9 cellular contexts compared by ENCODE assay signal in genomic region chr1:201982923-201983805, GRCh38. TPM values are rescaled to one million over a fixed set of nuclear protein-coding genes. Genes with fewer than 3 reads are reported as not detected.
A peak's percentile ranks its signal among the peaks of the same experiment; 100 is the strongest.
DNase-seq lines count a peak whose midpoint lies in the region; ATAC-seq and TF ChIP-seq lines count a peak whose summit lies in the region.
"Had no signal": no experiment of that assay in that cellular context is flagged by ENCODE, and none has a peak within 500 bp of the region (broad histone marks: within the 10 kb centered on the region; RNA-seq: fewer than 3 reads in every experiment).

No MANE protein-coding gene starts in this region.

- peak overlapping the region; percentile 97 for H3K27ac ChIP-seq in left lung

- H3K4me3 ChIP-seq in AG10803 (ENCODE audit: low read length), result peak overlapping the region; percentile 70
- H3K4me3 ChIP-seq in left lung, result peak overlapping the region; percentile 95 to 96

- intact Hi-C loops in left lung (cut with DNase I), result no loop called here

- DNase-seq in AG10803 (ENCODE audit: low read depth), result peak; percentile 78
- peak; percentile 59 for DNase-seq in NCI-H510A treated with DMSO at 0.1 percent for 48 hours (lab: John Stamatoyannopoulos, UW)
- DNase-seq in activated CD4-positive, alpha-beta T cell treated with anti-CD3 and anti-CD28 coated beads for 4 hours, result peak; percentile 40 to 46
- peak; percentile 78 for DNase-seq in dedifferentiated amniotic fluid mesenchymal stem cell (ENCODE audit: extremely low spot score)
- DNase-seq in left lung, result peak; percentile 84 to 90
- peak; percentile 53 for DNase-seq in stimulated activated CD4-positive, alpha-beta T cell treated with anti-CD3 and anti-CD28 coated beads, Interleukin-4, amount 100 ng/mL, for 1 hour

- H3K4me1 ChIP-seq in left lung, result peaks cover 0 to 24% of the 10 kb centered on the region in 2 donors

- no peaks in the 10 kb centered on the region for H3K27me3 ChIP-seq in left lung

- ATAC-seq in GM18867 (IDR thresholded peaks at IDR 0.05; ENCODE audit: unreplicated experiment) (peak; percentile 62), HG03097 (IDR thresholded peaks at IDR 0.05; ENCODE audit: low FRiP score, unreplicated experiment) (peak; percentile 42), left lung (peak; percentile 90)

- TF ChIP-seq CTCF in AG10803 (conservative IDR thresholded peaks at IDR 0.05; ENCODE audit: low read length) (no peak), left lung (IDR thresholded peaks at IDR 0.05) (peak; percentile 12 to 48)

- no peaks in the 10 kb centered on the region for H3K9me3 ChIP-seq in left lung

- peaks cover 0 to 5% of the 10 kb centered on the region in 2 donors for H3K36me3 ChIP-seq in left lung

RNA-seq across cellular contexts. Expression of gene RNPEP, which starts 0.7 kb away (rescaled TPM):
- total RNA-seq in left lung, result 10 to 100 TPM; 77.9 to 81.2 TPM

RNA-seq across cellular contexts. Expression of gene ELF3, which starts 27.2 kb away (rescaled TPM):
- 100 to 1,000 TPM in 1 of 2 donors, 10 to 100 TPM in 1; 77.6 to 146 TPM for total RNA-seq in left lung

RNA-seq across cellular contexts. Expression of gene TIMM17A, which starts 27.9 kb away (rescaled TPM):
- total RNA-seq in left lung, result 10 to 100 TPM; 42.6 to 56.7 TPM

RNA-seq across cellular contexts. Expression of gene LMOD1, which starts 36.8 kb away (rescaled TPM):
- total RNA-seq in left lung, result 10 to 100 TPM; 17.9 to 20.8 TPM
- total RNA-seq: T-helper 2 cell treated with Interferon-gamma antibody and Interleukin-4, amounts not matched to agents 100 ng/mL and 5 ng/mL, for 36 hours had no signal

Comparison
In these comparisons a context has a peak if more than half of its experiments do, and no peak if none do; other contexts are left out.
1. Peak in every context shown above with its lines: DNase-seq, ATAC-seq, H3K4me3 ChIP-seq and H3K27ac ChIP-seq.